ENCODE assay signal across 30 cellular contexts in the genomic region with DNA sequence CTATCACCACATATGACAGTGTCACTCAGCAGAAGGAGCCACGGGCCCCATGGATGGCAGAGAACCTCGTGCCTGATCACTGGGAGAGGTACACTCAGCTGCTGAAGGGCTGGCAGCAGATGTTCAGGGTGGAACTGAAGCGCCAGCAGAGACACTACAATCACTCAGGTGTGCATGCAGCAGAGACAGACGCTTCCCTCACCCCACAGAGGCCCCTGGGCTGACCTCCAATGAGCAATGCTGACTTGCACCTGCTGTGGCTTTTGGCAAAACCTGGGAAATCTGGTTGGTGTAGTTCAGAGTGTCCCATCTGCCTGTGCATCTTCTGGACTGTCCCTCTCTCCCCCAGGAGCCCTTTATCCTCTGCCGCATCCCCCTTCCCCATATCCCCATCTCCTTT. TPM values are rescaled to one million over a fixed set of nuclear protein-coding genes. Genes with fewer than 3 reads are reported as not detected.
DNase-seq lines count a peak whose midpoint lies in the region; ATAC-seq and TF ChIP-seq lines count a peak whose summit lies in the region.
"Had no signal": no experiment of that assay in that cellular context is flagged by ENCODE, and none has a peak within 500 bp of the region (broad histone marks: within the 10 kb centered on the region; RNA-seq: fewer than 3 reads in every experiment).

No MANE protein-coding gene starts in this region.

- peak; percentile 16 for ATAC-seq in omental fat pad (ENCODE audit: low FRiP score)
- ATAC-seq: HepG2, lower lobe of right lung, mucosa of descending colon, natural killer cell, PC-3 had no signal

- TF ChIP-seq CTCF in omental fat pad (IDR thresholded peaks at IDR 0.05): no peak
- TF ChIP-seq CTCF in BE2C (IDR thresholded peaks at IDR 0.05; ENCODE audit: low read depth, low read length): no peak

- no peak overlapping the region for H3K4me3 ChIP-seq in BE2C (ENCODE audit: low read depth, low read length)
- H3K4me3 ChIP-seq: lower lobe of right lung, mucosa of descending colon, transverse colon had no signal

- no peaks in the 10 kb centered on the region; the same call in 1 of the 2 replicates for H3K4me1 ChIP-seq in BE2C
- H3K4me1 ChIP-seq: lower lobe of right lung had no signal

- peaks cover 26% of the 10 kb centered on the region for H3K36me3 ChIP-seq in BE2C
- H3K36me3 ChIP-seq: transverse colon had no signal

- DNase-seq in NCI-H2081 (lab: John Stamatoyannopoulos, UW): peak; percentile 43 to 80
- no peak for DNase-seq in NCI-H2081 treated with DMSO at 0.1 percent for 48 hours (lab: John Stamatoyannopoulos, UW)
- peak; percentile 29 for DNase-seq in NCI-H1694 (lab: John Stamatoyannopoulos, UW)
- DNase-seq in NCI-H510A treated with DMSO at 0.1 percent for 48 hours (lab: John Stamatoyannopoulos, UW): peak; percentile 23
- DNase-seq in omental fat pad (ENCODE audit: low spot score): no peak
- DNase-seq in BE2C: no peak
- no peak for DNase-seq in activated effector memory CD4-positive, alpha-beta T cell treated with Interleukin-2 at 50 U/mL for 16 hours
- no peak for DNase-seq in NCI-H1105 treated with DMSO at 0.1 percent for 48 hours (lab: John Stamatoyannopoulos, UW)
- DNase-seq: ACHN; activated B cell treated with CpG ODN at 0.5 μM for 24 hours; activated CD4-positive, alpha-beta T cell treated with anti-CD3 and anti-CD28 coated beads, Interleukin-2, amount 10 ng/mL, durations not matched to agents 7 days and 5 days; activated effector memory CD4-positive, alpha-beta T cell treated with anti-CD3 and anti-CD28 coated beads, Interleukin-2, amount 50 U/mL, for 16 hours; activated naive CD8-positive, alpha-beta T cell treated with anti-CD3 and anti-CD28 coated beads, Interleukin-2, amount 10 ng/mL, durations not matched to agents 7 days and 5 days; aorta; CD8-positive, alpha-beta memory T cell; effector CD8-positive, alpha-beta T cell; GDM1; H9; hippocampal formation; Kasumi-1; lower lobe of right lung; mucosa of descending colon; natural killer cell; NCI-H2227 treated with DMSO at 0.1 percent for 48 hours; nucleus accumbens; PC-3; SK-N-SH; stimulated activated CD4-positive, alpha-beta T cell treated with anti-CD3 and anti-CD28 coated beads, Interleukin-4, amount 100 ng/mL, for 4 hours; transverse colon had no signal

- H3K9me3 ChIP-seq in BE2C: no peaks in the 10 kb centered on the region
- H3K9me3 ChIP-seq: lower lobe of right lung, mucosa of descending colon, SK-N-SH, transverse colon had no signal

- no peaks in the 10 kb centered on the region for H3K27me3 ChIP-seq in BE2C
- H3K27me3 ChIP-seq: transverse colon had no signal

RNA-seq across cellular contexts. Expression of a gene that starts 51.9 kb away (rescaled TPM):
- 1 to 10 TPM; 2.5 to 7.7 (median 5.1) TPM for total RNA-seq in omental fat pad
- polyA plus RNA-seq in BE2C (2012; ENCODE audit: insufficient read depth, insufficient read length, low read depth): 8.6 TPM
- total RNA-seq: PC-3 had no signal

RNA-seq across cellular contexts. Expression of a gene that starts 58.1 kb away (rescaled TPM):
- 10 to 100 TPM; 17.7 to 25.2 (median 24.1) TPM for total RNA-seq in omental fat pad
- 22.1 TPM for polyA plus RNA-seq in BE2C (2012; ENCODE audit: insufficient read depth, insufficient read length, low read depth)

Comparison
In these comparisons a context has a peak if more than half of its experiments do, and no peak if none do; other contexts are left out.
1. DNase-seq: peak in NCI-H2081 (2 of 2), NCI-H1694 (single experiment) and NCI-H510A treated with DMSO at 0.1 percent for 48 hours (single experiment); none in NCI-H2081 treated with DMSO at 0.1 percent for 48 hours (single experiment), omental fat pad (single experiment), BE2C (single experiment), activated effector memory CD4-positive, alpha-beta T cell treated with Interleukin-2 at 50 U/mL for 16 hours (single experiment) and NCI-H1105 treated with DMSO at 0.1 percent for 48 hours (single experiment).